ENCODE assay signal across 1 cellular context in the genomic region with DNA sequence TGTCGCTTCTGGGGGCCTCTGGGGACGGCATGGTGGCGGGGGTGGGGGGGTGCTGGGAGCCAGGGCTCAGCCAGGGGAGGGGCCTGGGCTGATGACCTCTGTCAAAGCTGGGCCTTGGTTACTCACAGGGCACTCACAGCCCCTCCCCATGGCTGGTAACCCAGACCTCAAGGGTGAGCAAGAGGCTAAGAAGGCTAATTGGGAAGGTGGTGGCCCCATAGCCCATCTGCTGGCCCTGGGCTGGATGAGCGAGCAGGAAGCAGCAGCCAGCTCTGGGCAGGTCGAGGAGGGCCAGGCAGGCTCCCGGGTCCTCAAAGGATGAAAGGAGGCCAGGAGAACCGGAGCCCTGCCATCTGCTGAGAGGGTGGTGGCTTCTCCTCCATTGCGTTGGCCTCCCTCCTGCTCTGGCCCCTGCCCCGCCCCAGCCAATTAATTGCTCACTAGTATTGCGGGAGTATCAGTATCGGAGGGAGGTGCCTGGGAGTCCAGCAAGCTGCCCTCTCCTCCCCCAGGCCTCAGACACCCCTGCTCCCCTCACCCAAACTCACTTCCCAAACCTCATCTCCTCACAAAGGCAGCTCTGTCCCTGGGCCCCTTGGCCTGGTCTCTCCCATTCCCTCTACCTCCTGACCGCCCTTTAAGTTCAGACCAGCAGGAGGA.
TF ChIP-seq lines count a peak whose summit lies in the region.

No MANE protein-coding gene starts in this region.

TF ChIP-seq in HCT116, 20 proteins besides CTCF, POLR2A, EP300 and RAD21 (continued from another document):
- TF ChIP-seq CEBPB (IDR thresholded peaks at IDR 0.05; ENCODE audit: low read depth) (no peak), EZH2phosphoT487 (IDR thresholded peaks at IDR 0.05; ENCODE audit: borderline replicate concordance) (no peak), FOSL1 (IDR thresholded peaks at IDR 0.05; ENCODE audit: low read depth) (no peak)
